8 cellular contexts compared by ENCODE assay signal in the genomic region with DNA sequence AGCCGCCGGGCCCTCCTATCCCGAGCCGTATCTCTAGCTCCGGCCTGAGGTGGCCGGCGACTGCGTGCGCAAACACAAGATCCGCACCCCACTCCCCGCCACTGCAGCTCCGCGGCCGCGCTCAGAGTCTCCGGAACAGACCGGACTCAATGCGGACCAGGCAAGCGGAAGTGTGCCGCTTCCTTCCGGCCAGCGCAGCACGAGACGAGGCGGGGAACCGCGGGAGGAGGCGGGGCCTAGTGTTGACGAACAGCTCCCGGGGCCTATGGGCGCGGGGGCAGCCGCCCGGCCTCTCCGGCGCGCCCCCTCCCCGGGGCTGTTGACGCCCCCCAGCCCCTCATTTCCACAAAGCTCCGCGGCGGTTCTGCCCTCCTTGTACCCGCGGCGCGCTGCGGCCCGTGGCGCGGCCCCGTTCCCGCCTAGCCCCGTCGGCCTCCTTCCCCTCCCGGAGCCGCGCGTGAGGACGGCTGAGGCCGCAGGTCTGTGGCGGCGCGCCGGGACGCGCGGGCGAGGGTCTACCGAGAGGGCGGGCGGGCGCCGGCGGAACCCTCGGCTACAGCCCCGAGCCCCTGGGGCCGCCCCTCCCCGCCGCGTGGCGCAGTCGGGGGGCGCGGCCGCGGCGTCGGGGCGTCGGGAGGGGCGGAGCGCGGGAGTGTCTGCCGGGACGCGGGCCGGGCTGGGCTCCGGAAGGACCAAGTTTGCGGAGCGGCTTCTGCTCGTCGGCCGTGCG. TPM values are rescaled to one million over a fixed set of nuclear protein-coding genes. Genes with fewer than 3 reads are reported as not detected.
DNase-seq lines count a peak whose midpoint lies in the region; ATAC-seq and TF ChIP-seq lines count a peak whose summit lies in the region.

A gene with protein sequence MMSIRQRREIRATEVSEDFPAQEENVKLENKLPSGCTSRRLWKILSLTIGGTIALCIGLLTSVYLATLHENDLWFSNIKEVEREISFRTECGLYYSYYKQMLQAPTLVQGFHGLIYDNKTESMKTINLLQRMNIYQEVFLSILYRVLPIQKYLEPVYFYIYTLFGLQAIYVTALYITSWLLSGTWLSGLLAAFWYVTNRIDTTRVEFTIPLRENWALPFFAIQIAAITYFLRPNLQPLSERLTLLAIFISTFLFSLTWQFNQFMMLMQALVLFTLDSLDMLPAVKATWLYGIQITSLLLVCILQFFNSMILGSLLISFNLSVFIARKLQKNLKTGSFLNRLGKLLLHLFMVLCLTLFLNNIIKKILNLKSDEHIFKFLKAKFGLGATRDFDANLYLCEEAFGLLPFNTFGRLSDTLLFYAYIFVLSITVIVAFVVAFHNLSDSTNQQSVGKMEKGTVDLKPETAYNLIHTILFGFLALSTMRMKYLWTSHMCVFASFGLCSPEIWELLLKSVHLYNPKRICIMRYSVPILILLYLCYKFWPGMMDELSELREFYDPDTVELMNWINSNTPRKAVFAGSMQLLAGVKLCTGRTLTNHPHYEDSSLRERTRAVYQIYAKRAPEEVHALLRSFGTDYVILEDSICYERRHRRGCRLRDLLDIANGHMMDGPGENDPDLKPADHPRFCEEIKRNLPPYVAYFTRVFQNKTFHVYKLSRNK (plus strand): TSS at position 340 of the 730 bp plus-strand sequence. CDS start 2,484 bp downstream, outside the sequence.

- no peaks in the 10 kb centered on the region for H3K36me3 Mint-ChIP-seq in natural killer cell

- peak within 1 kb of the TSS; percentile 92 for H3K27ac ChIP-seq in RWPE1

- intact Hi-C loops in natural killer cell (cut with micrococcal nuclease) = loop anchor here (2.0 kb wide), 1 partner anchor 61 kb away; a partner anchor contains a TSS

- CTCF ChIA-PET in RWPE1 (lab: Yijun Ruan, JAX) = interaction anchor here (0.5 to 0.9 kb wide), 2 partner anchors 87 to 1270 kb away, joined by 3 to 4 read pairs; no protein-coding TSS in a partner anchor

- H3K27ac Mint-ChIP-seq in natural killer cell = peak within 1 kb of the TSS; percentile 80 to 87

- no peaks in the 10 kb centered on the region for H3K27me3 Mint-ChIP-seq in natural killer cell (ENCODE audit: low read depth in 2 of 2)

- peak; percentile 92 to 97 (median 93) for ATAC-seq in natural killer cell

- POLR2A ChIA-PET in RWPE1 (lab: Yijun Ruan, JAX; ENCODE audit: low non-redundant PET) = interaction anchor here (0.6 to 1.0 kb wide), 3 partner anchors 24 to 251 kb away, joined by 4 to 5 read pairs (median 4); no protein-coding TSS in a partner anchor

- DNase-seq in ELF-1 (ENCODE audit: low read depth, low spot score) (peak; percentile 97), GOT3 (lab: John Stamatoyannopoulos, UW) (peak; percentile 67), LHCN-M2 (ENCODE audit: low read depth) (peak; percentile 89), RWPE1 (ENCODE audit: low spot score) (peak; percentile 94), fibroblast of pulmonary artery (ENCODE audit: low read depth) (peak; percentile 94), natural killer cell (peak; percentile 94)
- DNase-seq in activated T-helper 9 cell treated with anti-CD3 and anti-CD28 coated beads, Interleukin-2, amount 50 U/mL, for 16 hours (ENCODE audit: low read depth) = peak; percentile 84
- DNase-seq in stimulated activated naive CD4-positive, alpha-beta T cell (lab: John Stamatoyannopoulos, UW) = peak; percentile 69 to 85 (median 82)

- H3K4me3 ChIP-seq in fibroblast of pulmonary artery (replicated peaks; ENCODE audit: low read depth, low read length) = peak within 1 kb of the TSS; percentile 87

- H3K4me3 Mint-ChIP-seq in natural killer cell = peak within 1 kb of the TSS; percentile 87

- peaks cover 13 to 18% of the 10 kb centered on the region in 2 donors for H3K4me1 Mint-ChIP-seq in natural killer cell

- H3K9me3 Mint-ChIP-seq in natural killer cell = no peaks in the 10 kb centered on the region

- TF ChIP-seq CTCF in RWPE1 (conservative IDR thresholded peaks at IDR 0.05; ENCODE audit: low read depth) = no peak
- no peak for TF ChIP-seq CTCF in fibroblast of pulmonary artery (IDR thresholded peaks at IDR 0.05; ENCODE audit: low read length, missing control alignments)
- TF ChIP-seq CTCF in natural killer cell (IDR thresholded peaks at IDR 0.05) = no peak

RNA-seq across cellular contexts. Expression of the gene that starts here (rescaled TPM):
- total RNA-seq in LHCN-M2 (2014; rRNA removed) (13.0 and 15.7 TPM in 2 replicates), natural killer cell (10 to 100 TPM; 26.7 to 28.1 (median 27.6) TPM)
- 4.8 TPM for polyA plus RNA-seq in LHCN-M2 (2012)

Comparison
In these comparisons a context has a peak if more than half of its experiments do, and no peak if none do; other contexts are left out.
1. Peak in every context shown above with its lines: DNase-seq, ATAC-seq, H3K4me3 ChIP-seq and H3K27ac ChIP-seq.